In genomic region chr2:27807476-27807875, GRCh38 we compare ENCODE assay signal across 9 cellular contexts. TPM values are rescaled to one million over a fixed set of nuclear protein-coding genes. Genes with fewer than 3 reads are reported as not detected.
A peak's percentile ranks its signal among the peaks of the same experiment; 100 is the strongest.
DNase-seq lines count a peak whose midpoint lies in the region; FAIRE-seq and TF ChIP-seq lines count a peak whose summit lies in the region.
"Had no signal": no experiment of that assay in that cellular context is flagged by ENCODE, and none has a peak within 500 bp of the region (broad histone marks: within the 10 kb centered on the region; RNA-seq: fewer than 3 reads in every experiment).

No MANE protein-coding gene starts in this region.

- no peak overlapping the region for H3K4me3 ChIP-seq in fibroblast of mammary gland (ENCODE audit: control insufficient read depth, low read depth, low read length)
- no peak overlapping the region for H3K4me3 ChIP-seq in small intestine (ENCODE audit: low read depth in 1 of 2, low read length in 2 of 2)

- H3K27me3 ChIP-seq in small intestine (ENCODE audit: control insufficient read depth in 2 of 2, insufficient read depth in 2 of 2, low read length in 2 of 2), result no peaks in the 10 kb centered on the region

- no peaks in the 10 kb centered on the region for H3K27me3 Mint-ChIP-seq in T-helper 2 cell treated with Interferon-gamma antibody and Interleukin-4, amounts not matched to agents 5 μg/mL and 100 μg/mL, for 36 hours (ENCODE audit: low read depth)

- no peak for FAIRE-seq in RCC 7860 (lab: Jason Lieb, UNC)
- FAIRE-seq in small intestine (lab: Jason Lieb, UNC), result no peak
- FAIRE-seq: colon had no signal

- H3K4me1 ChIP-seq in small intestine (ENCODE audit: control insufficient read depth in 2 of 2, insufficient read depth in 1 of 2, low read depth in 1 of 2, low read length in 1 of 2), result no peaks in the 10 kb centered on the region

- peaks cover 6% of the 10 kb centered on the region for H3K4me1 Mint-ChIP-seq in T-helper 2 cell treated with Interferon-gamma antibody and Interleukin-4, amounts not matched to agents 5 μg/mL and 100 μg/mL, for 36 hours (ENCODE audit: low read depth)

- 46 to 74% (median 46%) methylated on average over 4 of the region's 4 CpGs for WGBS in small intestine, 3 donors

- no peaks in the 10 kb centered on the region for H3K9me3 Mint-ChIP-seq in T-helper 2 cell treated with Interferon-gamma antibody and Interleukin-4, amounts not matched to agents 5 μg/mL and 100 μg/mL, for 36 hours

- H3K9me3 ChIP-seq in small intestine (ENCODE audit: control insufficient read depth, low read depth), result no peaks in the 10 kb centered on the region

- H3K36me3 Mint-ChIP-seq in T-helper 2 cell treated with Interferon-gamma antibody and Interleukin-4, amounts not matched to agents 5 μg/mL and 100 μg/mL, for 36 hours (ENCODE audit: low read depth), result no peaks in the 10 kb centered on the region

- no peak overlapping the region for H3K27ac Mint-ChIP-seq in T-helper 2 cell treated with Interferon-gamma antibody and Interleukin-4, amounts not matched to agents 5 μg/mL and 100 μg/mL, for 36 hours

- H3K4me3 Mint-ChIP-seq in T-helper 2 cell treated with Interferon-gamma antibody and Interleukin-4, amounts not matched to agents 5 μg/mL and 100 μg/mL, for 36 hours, result no peak overlapping the region

- peak; percentile 66 for TF ChIP-seq CTCF in 22Rv1 (IDR thresholded peaks at IDR 0.05)
- TF ChIP-seq CTCF in fibroblast of mammary gland (conservative IDR thresholded peaks at IDR 0.05; ENCODE audit: control insufficient read depth, insufficient read depth, low read depth, low read length), result peak; percentile 72

- no peak overlapping the region for H3K27ac ChIP-seq in 22Rv1
- H3K27ac ChIP-seq in small intestine (ENCODE audit: low read depth in 1 of 2, low read length in 1 of 2), result no peak overlapping the region

- no peaks in the 10 kb centered on the region for H3K36me3 ChIP-seq in small intestine (ENCODE audit: control insufficient read depth in 2 of 2, insufficient read depth in 2 of 2, low read length in 2 of 2)

- peak; percentile 51 for DNase-seq in EL
- DNase-seq in RCC 7860 (ENCODE audit: low spot score), result peak; percentile 30
- DNase-seq in fibroblast of mammary gland (ENCODE audit: low read depth), result peak; percentile 44
- DNase-seq in small intestine, result peak; percentile 36
- DNase-seq in T-helper 2 cell treated with Interferon-gamma antibody and Interleukin-4, amounts not matched to agents 5 μg/mL and 100 μg/mL, for 36 hours (ENCODE audit: low spot score), result no peak
- no peak for DNase-seq in T1000 (lab: John Stamatoyannopoulos, UW)
- DNase-seq in AG08395 (ENCODE audit: low spot score), result no peak

RNA-seq across cellular contexts. Expression of gene MRPL33, which starts 36.0 kb away (rescaled TPM):
- 100 to 1,000 TPM; 118 to 156 (median 137) TPM for polyA plus RNA-seq in small intestine

Comparison
In these comparisons a context has a peak if more than half of its experiments do, and no peak if none do; other contexts are left out.
1. DNase-seq: peak in EL (single experiment), RCC 7860 (single experiment), fibroblast of mammary gland (single experiment) and small intestine (single experiment); none in T-helper 2 cell treated with Interferon-gamma antibody and Interleukin-4, amounts not matched to agents 5 μg/mL and 100 μg/mL, for 36 hours (single experiment), T1000 (single experiment) and AG08395 (single experiment).